In genomic region chr11:13376402-13376801, GRCh38 we compare ENCODE assay signal across 15 cellular contexts.
DNase-seq lines count a peak whose midpoint lies in the region; ATAC-seq and TF ChIP-seq lines count a peak whose summit lies in the region.
"Had no signal": no experiment of that assay in that cellular context is flagged by ENCODE, and none has a peak within 500 bp of the region (broad histone marks: within the 10 kb centered on the region; RNA-seq: fewer than 3 reads in every experiment).

No MANE protein-coding gene starts in this region.

- H3K4me1 ChIP-seq in mucosa of descending colon (ENCODE audit: low read depth): no peaks in the 10 kb centered on the region
- H3K4me1 ChIP-seq: A549, Caco-2 had no signal

- peak overlapping the region; percentile 18 for H3K27ac Mint-ChIP-seq in stimulated activated naive CD8-positive, alpha-beta T cell treated with anti-CD3 and anti-CD28 coated beads, Interleukin-15, Interleukin-2, amounts not matched to agents 100 ng/mL and 50 ng/mL, for 24 hours
- H3K27ac Mint-ChIP-seq in activated T-helper 17 cell treated with anti-CD3 and anti-CD28 coated beads, Interleukin-2, amount 50 U/mL, for 72 hours: peak overlapping the region; percentile 82
- H3K27ac Mint-ChIP-seq: GM23338 had no signal

- TF ChIP-seq POLR2A in GM18505 (IDR thresholded peaks at IDR 0.05; ENCODE audit: borderline replicate concordance, extremely low read depth, insufficient read depth, insufficient read length): no peak

- H3K4me1 Mint-ChIP-seq in stimulated activated naive CD8-positive, alpha-beta T cell treated with anti-CD3 and anti-CD28 coated beads, Interleukin-15, Interleukin-2, amounts not matched to agents 100 ng/mL and 50 ng/mL, for 24 hours (ENCODE audit: low read depth): no peaks in the 10 kb centered on the region
- H3K4me1 Mint-ChIP-seq in activated T-helper 17 cell treated with anti-CD3 and anti-CD28 coated beads, Interleukin-2, amount 50 U/mL, for 72 hours: peaks cover 8% of the 10 kb centered on the region
- H3K4me1 Mint-ChIP-seq: CD8-positive, alpha-beta memory T cell; IgD-negative memory B cell had no signal

- no peaks in the 10 kb centered on the region for H3K36me3 ChIP-seq in mucosa of descending colon (ENCODE audit: low read depth)

- intact Hi-C loops in mucosa of descending colon (cut with DNase I, micrococcal nuclease): no loop called here

- H3K4me3 ChIP-seq in mucosa of descending colon: no peak overlapping the region
- H3K4me3 ChIP-seq: A549, GM23338 had no signal

- DNase-seq in stimulated activated naive CD8-positive, alpha-beta T cell treated with anti-CD3 and anti-CD28 coated beads, Interleukin-15, Interleukin-2, amounts not matched to agents 100 U/mL and 50 U/mL, for 24 hours: no peak
- no peak for DNase-seq in mucosa of descending colon
- DNase-seq: Caco-2; CD8-positive, alpha-beta memory T cell; DND-41; GDM1; H7 had no signal

- H3K27me3 Mint-ChIP-seq in stimulated activated naive CD8-positive, alpha-beta T cell treated with anti-CD3 and anti-CD28 coated beads, Interleukin-15, Interleukin-2, amounts not matched to agents 100 ng/mL and 50 ng/mL, for 24 hours: no peaks in the 10 kb centered on the region
- H3K27me3 Mint-ChIP-seq in activated T-helper 17 cell treated with anti-CD3 and anti-CD28 coated beads, Interleukin-2, amount 50 U/mL, for 72 hours: no peaks in the 10 kb centered on the region
- H3K27me3 Mint-ChIP-seq: CD8-positive, alpha-beta memory T cell; IgD-negative memory B cell had no signal

- ATAC-seq in stimulated activated naive CD8-positive, alpha-beta T cell treated with anti-CD3 and anti-CD28 coated beads, Interleukin-15, Interleukin-2, amounts not matched to agents 100 U/mL and 50 U/mL, for 24 hours: no peak
- ATAC-seq in activated T-helper 17 cell treated with anti-CD3 and anti-CD28 coated beads, Interleukin-2, amount 50 U/mL, for 72 hours (replicated peaks): no peak
- ATAC-seq in mucosa of descending colon (peak; percentile 83), GM18505 (IDR thresholded peaks at IDR 0.05; ENCODE audit: unreplicated experiment) (no peak), HG02884 (IDR thresholded peaks at IDR 0.05; ENCODE audit: unreplicated experiment) (no peak)
- ATAC-seq: GM23338 had no signal

- H3K4me3 Mint-ChIP-seq in stimulated activated naive CD8-positive, alpha-beta T cell treated with anti-CD3 and anti-CD28 coated beads, Interleukin-15, Interleukin-2, amounts not matched to agents 100 ng/mL and 50 ng/mL, for 24 hours: no peak overlapping the region
- no peak overlapping the region for H3K4me3 Mint-ChIP-seq in activated T-helper 17 cell treated with anti-CD3 and anti-CD28 coated beads, Interleukin-2, amount 50 U/mL, for 72 hours
- H3K4me3 Mint-ChIP-seq: CD14-positive monocyte; CD8-positive, alpha-beta memory T cell; GM23338; IgD-negative memory B cell had no signal

- no peak for TF ChIP-seq CTCF in mucosa of descending colon (IDR thresholded peaks at IDR 0.05)

- H3K9me3 ChIP-seq in mucosa of descending colon: no peaks in the 10 kb centered on the region
- H3K9me3 ChIP-seq: A549, Caco-2 had no signal

- H3K36me3 Mint-ChIP-seq in stimulated activated naive CD8-positive, alpha-beta T cell treated with anti-CD3 and anti-CD28 coated beads, Interleukin-15, Interleukin-2, amounts not matched to agents 100 ng/mL and 50 ng/mL, for 24 hours (ENCODE audit: low read depth): peaks cover 45% of the 10 kb centered on the region
- H3K36me3 Mint-ChIP-seq in activated T-helper 17 cell treated with anti-CD3 and anti-CD28 coated beads, Interleukin-2, amount 50 U/mL, for 72 hours (ENCODE audit: low read depth): no peaks in the 10 kb centered on the region

- no peaks in the 10 kb centered on the region for H3K9me3 Mint-ChIP-seq in stimulated activated naive CD8-positive, alpha-beta T cell treated with anti-CD3 and anti-CD28 coated beads, Interleukin-15, Interleukin-2, amounts not matched to agents 100 ng/mL and 50 ng/mL, for 24 hours
- no peaks in the 10 kb centered on the region for H3K9me3 Mint-ChIP-seq in activated T-helper 17 cell treated with anti-CD3 and anti-CD28 coated beads, Interleukin-2, amount 50 U/mL, for 72 hours
- H3K9me3 Mint-ChIP-seq: CD8-positive, alpha-beta memory T cell; GM23338; IgD-negative memory B cell had no signal
